Comparison of ENCODE assay signal across 14 cellular contexts in genomic region chr7:22094413-22095304, GRCh38.
DNase-seq lines count a peak whose midpoint lies in the region; ATAC-seq, FAIRE-seq and TF ChIP-seq lines count a peak whose summit lies in the region.
"Had no signal": no experiment of that assay in that cellular context is flagged by ENCODE, and none has a peak within 500 bp of the region (broad histone marks: within the 10 kb centered on the region; RNA-seq: fewer than 3 reads in every experiment).

No MANE protein-coding gene starts in this region.

- SMC1A ChIA-PET in GM12878 (lab: Charles Lee; ENCODE audit: uncharacterized antibody, unreplicated experiment): interaction anchor here (1.0 to 1.5 kb wide), 2 partner anchors 9 to 15 kb away, joined by 4 read pairs; no protein-coding TSS in a partner anchor

- H3K4me1 Mint-ChIP-seq in progenitor cell of endocrine pancreas (ENCODE audit: low read depth): no peaks in the 10 kb centered on the region
- H3K4me1 Mint-ChIP-seq: naive B cell had no signal

- no TSS peak for BruUV-seq in GM12878 (replicated peaks; lab: Mats Ljungman, UMichigan)

- TF ChIP-seq CTCF in Loucy (conservative IDR thresholded peaks at IDR 0.05; ENCODE audit: low read length) (peak; percentile 41), GM12878 (IDR thresholded peaks at IDR 0.05 in 2 of 3, conservative IDR thresholded peaks at IDR 0.05 in 1 of 3; ENCODE audit: control insufficient read depth in 2 of 3, extremely low read depth in 1 of 3, insufficient read depth in 1 of 3, low read depth in 3 of 3, low read length in 3 of 3) (peak in 2 of 3 experiments; percentile 25 to 29; a peak in 2 of 6 replicates), progenitor cell of endocrine pancreas (IDR thresholded peaks at IDR 0.05; ENCODE audit: unreplicated experiment) (peak; percentile 38), lower lobe of right lung (IDR thresholded peaks at IDR 0.05) (no peak)

- H3K27me3 Mint-ChIP-seq in progenitor cell of endocrine pancreas: peaks cover 14% of the 10 kb centered on the region

- peaks cover 3% of the 10 kb centered on the region for H3K9me3 Mint-ChIP-seq in progenitor cell of endocrine pancreas (ENCODE audit: low read depth)
- H3K9me3 Mint-ChIP-seq: activated T-helper 1 cell treated with anti-CD3 and anti-CD28 coated beads, Interleukin-12 subunit alpha, Interleukin-12 subunit beta, Interleukin-2, Interleukin-4 antibody, amounts not matched to agents 30 ng/mL and 10 ng/mL and 1 ng/mL, durations not matched to agents 14 hours and 24 hours and 36 hours had no signal

- H3K9me3 ChIP-seq in Loucy (ENCODE audit: insufficient read depth, low read depth, low read length): no peaks in the 10 kb centered on the region
- no peaks in the 10 kb centered on the region for H3K9me3 ChIP-seq in GM12878 (replicated peaks; ENCODE audit: control insufficient read depth, insufficient read depth, low read length)
- no peaks in the 10 kb centered on the region for H3K9me3 ChIP-seq in lower lobe of right lung
- H3K9me3 ChIP-seq: tibial nerve had no signal

- CTCF ChIA-PET in GM12878 (lab: Yijun Ruan, JAX): interaction anchor here (0.6 to 7.5 kb wide), 4 partner anchors 11 to 406 kb away, joined by 3 to 41 read pairs (median 4); no protein-coding TSS in a partner anchor

- in situ Hi-C loops in GM12878 (cut with MboI): no loop called here

- H3F3A ChIP-seq in Loucy (ENCODE audit: low read depth): no peaks in the 10 kb centered on the region

- DNase-seq in DMS 273 (lab: John Stamatoyannopoulos, UW; ENCODE audit: unreplicated experiment) (peak; percentile 16), DMS 273 treated with DMSO at 0.1 percent for 48 hours (lab: John Stamatoyannopoulos, UW) (no peak), GM12878 (ENCODE audit: low read depth, low spot score) (no peak), progenitor cell of endocrine pancreas (ENCODE audit: low spot score, unreplicated experiment) (no peak), lower lobe of right lung (no peak), HPDE6-E6E7 (ENCODE audit: extremely low spot score) (no peak), NCI-H2029 treated with DMSO at 0.1 percent for 48 hours (lab: John Stamatoyannopoulos, UW) (no peak)
- DNase-seq: 8988T; naive B cell; stimulated activated CD4-positive, alpha-beta T cell treated with anti-CD3 and anti-CD28 coated beads, Interleukin-2, amount 100 ng/mL, for 48 hours had no signal

- H3K4me3 Mint-ChIP-seq in progenitor cell of endocrine pancreas (ENCODE audit: low read depth): no peak overlapping the region
- H3K4me3 Mint-ChIP-seq: activated T-helper 1 cell treated with anti-CD3 and anti-CD28 coated beads, Interleukin-12 subunit alpha, Interleukin-12 subunit beta, Interleukin-2, Interleukin-4 antibody, amounts not matched to agents 30 ng/mL and 10 ng/mL and 1 ng/mL, durations not matched to agents 14 hours and 24 hours and 36 hours had no signal

- TF ChIP-seq POLR2A in GM12878 (IDR thresholded peaks at IDR 0.05; ENCODE audit: low read depth, low read length): no peak

- H4K20me1 ChIP-seq in Loucy (ENCODE audit: insufficient read depth, low read length, poor library complexity, severe bottlenecking) (no peaks in the 10 kb centered on the region), GM12878 (ENCODE audit: control insufficient read depth, insufficient read depth) (no peaks in the 10 kb centered on the region)

- no peak overlapping the region for H3K27ac Mint-ChIP-seq in progenitor cell of endocrine pancreas
- H3K27ac Mint-ChIP-seq: activated T-helper 1 cell treated with anti-CD3 and anti-CD28 coated beads, Interleukin-12 subunit alpha, Interleukin-12 subunit beta, Interleukin-2, Interleukin-4 antibody, amounts not matched to agents 30 ng/mL and 10 ng/mL and 1 ng/mL, durations not matched to agents 14 hours and 24 hours and 36 hours had no signal

- intact Hi-C loops in GM12878 (cut with micrococcal nuclease; ENCODE audit: unreplicated experiment) (no loop called here), lower lobe of right lung (cut with DNase I) (no loop called here)

- H3K4me3 ChIP-seq in Loucy (ENCODE audit: low read length, poor library complexity, severe bottlenecking) (no peak overlapping the region), GM12878 (no peak overlapping the region), lower lobe of right lung (no peak overlapping the region)
- H3K4me3 ChIP-seq: tibial nerve had no signal

- no peak overlapping the region for H3K4me2 ChIP-seq in Loucy (ENCODE audit: low read depth, low read length, poor library complexity, severe bottlenecking)
- H3K4me2 ChIP-seq in GM12878 (ENCODE audit: control insufficient read depth, insufficient read depth): no peak overlapping the region

- H3K79me2 ChIP-seq in Loucy (ENCODE audit: insufficient read depth, low read length): peaks cover 13% of the 10 kb centered on the region; the same call in 1 of the 2 replicates
- H3K79me2 ChIP-seq in GM12878 (ENCODE audit: control insufficient read depth, insufficient read depth, low read length): no peaks in the 10 kb centered on the region

- no peak for TF ChIP-seq RAD21 in GM12878 (IDR thresholded peaks at IDR 0.05; ENCODE audit: insufficient read depth, low read depth, low read length)

- POLR2A ChIA-PET in GM12878 (lab: Charles Lee): no interaction called here

- H3K27me3 ChIP-seq in Loucy (ENCODE audit: insufficient read depth, low read length, poor library complexity, severe bottlenecking) (no peaks in the 10 kb centered on the region), GM12878 (replicated peaks in 1 of 2; ENCODE audit: control insufficient read depth in 2 of 2, insufficient read depth in 2 of 2, low read length in 1 of 2) (no peaks in the 10 kb centered on the region; a peak in 1 of 4 replicates), lower lobe of right lung (ENCODE audit: low read depth) (no peaks in the 10 kb centered on the region)
- H3K27me3 ChIP-seq: tibial nerve had no signal

- H3K9me2 ChIP-seq in Loucy (replicated peaks; ENCODE audit: low read depth, low read length): no peaks in the 10 kb centered on the region

- H3K36me3 ChIP-seq in Loucy (ENCODE audit: insufficient read depth, low read length): no peaks in the 10 kb centered on the region
- H3K36me3 ChIP-seq in GM12878 (ENCODE audit: control insufficient read depth in 2 of 2, insufficient read depth in 2 of 2, low read length in 1 of 2): no peaks in the 10 kb centered on the region
- H3K36me3 ChIP-seq in lower lobe of right lung: no peaks in the 10 kb centered on the region
- H3K36me3 ChIP-seq: tibial nerve had no signal

- no peak for TF ChIP-seq EP300 in GM12878 (IDR thresholded peaks at IDR 0.05; ENCODE audit: borderline replicate concordance in 1 of 2, control insufficient read depth in 1 of 2, low read depth in 2 of 2, low read length in 2 of 2)

- H3K4me1 ChIP-seq in Loucy (ENCODE audit: insufficient read depth, low read length, poor library complexity, severe bottlenecking) (peaks cover 14% of the 10 kb centered on the region), GM12878 (ENCODE audit: control insufficient read depth, insufficient read depth, low read length) (no peaks in the 10 kb centered on the region), lower lobe of right lung (peaks cover 5% of the 10 kb centered on the region)

- no peak for FAIRE-seq in GM12878 (lab: Jason Lieb, UNC)
- FAIRE-seq: colon had no signal

- 16% methylated on average over 11 of the region's 11 CpGs for WGBS in GM12878 (ENCODE audit: insufficient coverage, insufficient replicate concordance, low lambda C conversion rate, missing lambda C conversion rate)

- RAD21 ChIA-PET in GM12878 (lab: Charles Lee; ENCODE audit: unreplicated experiment): interaction anchor here (0.7 kb wide), 1 partner anchor 9 kb away, joined by 3 read pairs; no protein-coding TSS in a partner anchor

- no peak overlapping the region for H2AFZ ChIP-seq in Loucy (ENCODE audit: low read length)
- no peak overlapping the region for H2AFZ ChIP-seq in GM12878 (ENCODE audit: control insufficient read depth, low read depth, low read length)

- H3K9ac ChIP-seq in Loucy (ENCODE audit: low read depth, low read length, poor library complexity, severe bottlenecking): no peak overlapping the region
- no peak overlapping the region for H3K9ac ChIP-seq in GM12878 (ENCODE audit: control insufficient read depth, insufficient read depth, low read length)

- H3K27ac ChIP-seq in GM12878 (ENCODE audit: control insufficient read depth, insufficient read depth) (no peak overlapping the region), lower lobe of right lung (no peak overlapping the region)

- peak; percentile 68 for ATAC-seq in GM12878
- ATAC-seq in lower lobe of right lung: no peak

- H3K36me3 Mint-ChIP-seq in progenitor cell of endocrine pancreas (ENCODE audit: insufficient read depth): no peaks in the 10 kb centered on the region
- H3K36me3 Mint-ChIP-seq: naive B cell had no signal

TF ChIP-seq in GM12878, 131 proteins besides CTCF, POLR2A, EP300 and RAD21:
- TF ChIP-seq POU2F2 (IDR thresholded peaks at IDR 0.05; ENCODE audit: borderline replicate concordance, low read depth, low read length): no peak
- TF ChIP-seq, protein P1, sequence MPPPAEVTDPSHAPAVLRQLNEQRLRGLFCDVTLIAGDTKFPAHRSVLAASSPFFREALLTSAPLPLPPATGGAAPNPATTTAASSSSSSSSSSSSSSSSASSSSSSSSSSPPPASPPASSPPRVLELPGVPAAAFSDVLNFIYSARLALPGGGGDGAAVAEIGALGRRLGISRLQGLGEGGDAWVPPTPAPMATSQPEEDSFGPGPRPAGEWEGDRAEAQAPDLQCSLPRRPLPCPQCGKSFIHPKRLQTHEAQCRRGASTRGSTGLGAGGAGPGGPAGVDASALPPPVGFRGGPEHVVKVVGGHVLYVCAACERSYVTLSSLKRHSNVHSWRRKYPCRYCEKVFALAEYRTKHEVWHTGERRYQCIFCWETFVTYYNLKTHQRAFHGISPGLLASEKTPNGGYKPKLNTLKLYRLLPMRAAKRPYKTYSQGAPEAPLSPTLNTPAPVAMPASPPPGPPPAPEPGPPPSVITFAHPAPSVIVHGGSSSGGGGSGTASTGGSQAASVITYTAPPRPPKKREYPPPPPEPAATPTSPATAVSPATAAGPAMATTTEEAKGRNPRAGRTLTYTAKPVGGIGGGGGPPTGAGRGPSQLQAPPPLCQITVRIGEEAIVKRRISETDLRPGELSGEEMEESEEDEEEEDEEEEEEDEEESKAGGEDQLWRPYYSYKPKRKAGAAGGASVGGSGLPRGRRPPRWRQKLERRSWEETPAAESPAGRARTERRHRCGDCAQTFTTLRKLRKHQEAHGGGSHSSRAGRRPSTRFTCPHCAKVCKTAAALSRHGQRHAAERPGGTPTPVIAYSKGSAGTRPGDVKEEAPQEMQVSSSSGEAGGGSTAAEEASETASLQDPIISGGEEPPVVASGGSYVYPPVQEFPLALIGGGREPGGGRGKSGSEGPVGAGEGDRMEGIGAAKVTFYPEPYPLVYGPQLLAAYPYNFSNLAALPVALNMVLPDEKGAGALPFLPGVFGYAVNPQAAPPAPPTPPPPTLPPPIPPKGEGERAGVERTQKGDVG (CRISPR knock-in tag; IDR thresholded peaks at IDR 0.05): no peak
